11 cellular contexts compared by ENCODE assay signal in genomic region chr16:57645691-57646387, GRCh38. TPM values are rescaled to one million over a fixed set of nuclear protein-coding genes. Genes with fewer than 3 reads are reported as not detected.
DNase-seq lines count a peak whose midpoint lies in the region; ATAC-seq and TF ChIP-seq lines count a peak whose summit lies in the region.
"Had no signal": no experiment of that assay in that cellular context is flagged by ENCODE, and none has a peak within 500 bp of the region (broad histone marks: within the 10 kb centered on the region; RNA-seq: fewer than 3 reads in every experiment).

No MANE protein-coding gene starts in this region.

- peak overlapping the region; percentile 14 for H2AK5ac ChIP-seq in mesenchymal stem cell (ENCODE audit: low read length, severe bottlenecking)

- no peak for TF ChIP-seq CTCF in epithelial cell of esophagus (IDR thresholded peaks at IDR 0.05; ENCODE audit: insufficient read depth, low read depth, low read length, missing control alignments)

- no peaks in the 10 kb centered on the region for H3K27me3 ChIP-seq in mesenchymal stem cell (ENCODE audit: control insufficient read depth in 1 of 2, insufficient read depth in 1 of 2, low read length in 2 of 2)

- H3K9me3 ChIP-seq in mesenchymal stem cell (ENCODE audit: control insufficient read depth, low read length), result no peaks in the 10 kb centered on the region

- H3K14ac ChIP-seq in mesenchymal stem cell (ENCODE audit: low read length in 2 of 2), result no peak overlapping the region

- H2BK12ac ChIP-seq in mesenchymal stem cell (ENCODE audit: low read length in 2 of 2), result no peak overlapping the region

- no peak overlapping the region for H2BK120ac ChIP-seq in mesenchymal stem cell (ENCODE audit: low read depth, low read length)

- 56% methylated on average over 18 of the region's 24 CpGs for WGBS in mesenchymal stem cell

- no peak overlapping the region for H3K4ac ChIP-seq in mesenchymal stem cell (ENCODE audit: low read depth in 1 of 2, low read length in 2 of 2)

- H2AFZ ChIP-seq in mesenchymal stem cell (ENCODE audit: low read depth, low read length), result no peak overlapping the region

- H3K36me3 ChIP-seq in mesenchymal stem cell (ENCODE audit: control insufficient read depth in 1 of 2, insufficient read depth in 2 of 2, low read depth in 1 of 2, low read length in 2 of 2), result peaks cover 4 to 64% of the 10 kb centered on the region in 2 experiments

- DNase-seq in Right ventricle myocardium superior (peak; percentile 77), Right ventricle myocardium inferior (ENCODE audit: missing footprints) (no peak), epithelial cell of esophagus (ENCODE audit: low read depth) (peak; percentile 53), mesenchymal stem cell (peak; percentile 58), DMS 273 (lab: John Stamatoyannopoulos, UW; ENCODE audit: unreplicated experiment) (no peak), SW480 (ENCODE audit: low spot score) (no peak), GM19238 (ENCODE audit: insufficient read length, low spot score) (no peak), GOT3 (lab: John Stamatoyannopoulos, UW) (no peak)
- DNase-seq: CD4-positive, CD25-positive, alpha-beta regulatory T cell; H7; NCI-H2081 treated with DMSO at 0.1 percent for 48 hours had no signal

- H3K79me1 ChIP-seq in mesenchymal stem cell (replicated peaks; ENCODE audit: low read length, poor library complexity, severe bottlenecking), result peaks cover 30% of the 10 kb centered on the region

- no peak overlapping the region for H3K23ac ChIP-seq in mesenchymal stem cell (ENCODE audit: low read length in 2 of 2)

- intact Hi-C loops in Right ventricle myocardium superior (cut with DNase I), result loop anchor here (5.0 kb wide), 1 partner anchor 44 kb away; no protein-coding TSS in a partner anchor
- intact Hi-C loops in Right ventricle myocardium inferior (cut with DNase I), result loop anchor here (1.0 to 2.0 kb wide), 2 partner anchors 9 to 17 kb away; partner anchors contain the start of gene ADGRG1

- H3K27ac ChIP-seq in mesenchymal stem cell (ENCODE audit: low read length, poor library complexity, severe bottlenecking), result no peak overlapping the region

- H3K4me3 ChIP-seq in epithelial cell of esophagus (ENCODE audit: low read length) (no peak overlapping the region), mesenchymal stem cell (ENCODE audit: insufficient read depth in 1 of 2, low read depth in 1 of 2, low read length in 2 of 2) (peak overlapping the region in 1 of 2 experiments; percentile 46)

- no peak overlapping the region for H2BK15ac ChIP-seq in mesenchymal stem cell (ENCODE audit: low read depth, poor library complexity, severe bottlenecking)

- H4K8ac ChIP-seq in mesenchymal stem cell (ENCODE audit: low read length), result peak overlapping the region; percentile 76

- peak overlapping the region in 1 of 2 experiments; percentile 41 for H3K18ac ChIP-seq in mesenchymal stem cell (ENCODE audit: low read depth in 1 of 2, low read length in 2 of 2)

- H3K9ac ChIP-seq in mesenchymal stem cell (ENCODE audit: low read length), result peak overlapping the region; percentile 47

- H3K4me2 ChIP-seq in mesenchymal stem cell (ENCODE audit: low read length, poor library complexity, severe bottlenecking), result no peak overlapping the region

- ATAC-seq in Right ventricle myocardium superior (ENCODE audit: poor library complexity), result peak; percentile 23
- no peak for ATAC-seq in Right ventricle myocardium inferior

- H3K4me1 ChIP-seq in mesenchymal stem cell (ENCODE audit: control insufficient read depth, insufficient read depth, low read depth, low read length), result peaks cover 51% of the 10 kb centered on the region

- H4K91ac ChIP-seq in mesenchymal stem cell (ENCODE audit: low read length), result no peak overlapping the region

- no peak overlapping the region for H2BK5ac ChIP-seq in mesenchymal stem cell (ENCODE audit: low read depth, low read length, poor library complexity, severe bottlenecking)

RNA-seq across cellular contexts. Expression of gene ADGRG1, which starts 17.4 kb away (rescaled TPM):
- total RNA-seq in Right ventricle myocardium superior (23.0 TPM), Right ventricle myocardium inferior (23.1 TPM)
- polyA plus RNA-seq in mesenchymal stem cell (2013, experiment 1 of 2), result 4.0 TPM
- polyA plus RNA-seq in mesenchymal stem cell (2013, experiment 2 of 2), result 4.4 TPM

RNA-seq across cellular contexts. Expression of gene ADGRG3, which starts 22.3 kb away (rescaled TPM):
- total RNA-seq in Right ventricle myocardium superior (0.48 TPM), Right ventricle myocardium inferior (0.87 TPM)
- polyA plus RNA-seq in mesenchymal stem cell (2013, experiment 1 of 2), result not detected
- polyA plus RNA-seq in mesenchymal stem cell (2013, experiment 2 of 2), result not detected
- polyA plus RNA-seq: CD4-positive, CD25-positive, alpha-beta regulatory T cell had no signal

RNA-seq across cellular contexts. Expression of gene DRC7, which starts 48.8 kb away (rescaled TPM):
- total RNA-seq in Right ventricle myocardium superior (not detected), Right ventricle myocardium inferior (not detected)
- not detected for polyA plus RNA-seq in mesenchymal stem cell (2013, experiment 1 of 2)
- not detected for polyA plus RNA-seq in mesenchymal stem cell (2013, experiment 2 of 2)
- total RNA-seq: CD4-positive, CD25-positive, alpha-beta regulatory T cell had no signal
- polyA plus RNA-seq: CD4-positive, CD25-positive, alpha-beta regulatory T cell had no signal

Comparison
In these comparisons a context has a peak if more than half of its experiments do, and no peak if none do; other contexts are left out.
1. DNase-seq: peak in Right ventricle myocardium superior (single experiment), epithelial cell of esophagus (single experiment) and mesenchymal stem cell (single experiment); none in Right ventricle myocardium inferior (single experiment), DMS 273 (single experiment), SW480 (single experiment), GM19238 (single experiment) and GOT3 (single experiment).